16 cellular contexts compared by ENCODE assay signal in genomic region chr6:13465734-13466133, GRCh38. TPM values are rescaled to one million over a fixed set of nuclear protein-coding genes. Genes with fewer than 3 reads are reported as not detected.
DNase-seq lines count a peak whose midpoint lies in the region; ATAC-seq, FAIRE-seq and TF ChIP-seq lines count a peak whose summit lies in the region.
"Had no signal": no experiment of that assay in that cellular context is flagged by ENCODE, and none has a peak within 500 bp of the region (broad histone marks: within the 10 kb centered on the region; RNA-seq: fewer than 3 reads in every experiment).

No MANE protein-coding gene starts in this region.

- H3K27ac ChIP-seq in keratinocyte (ENCODE audit: control insufficient read depth, insufficient read depth, low read length) (no peak overlapping the region), spleen (peak overlapping the region in 3 of 8 donors; percentile 13 to 28 (median 25))
- H3K27ac ChIP-seq: pancreas, VCaP had no signal

- no peak for TF ChIP-seq POLR2A in GM12891 (IDR thresholded peaks at IDR 0.05; ENCODE audit: low read depth, low read length)
- no peak for TF ChIP-seq POLR2A in spleen (IDR thresholded peaks at IDR 0.05)

- H3K79me2 ChIP-seq in keratinocyte (ENCODE audit: control insufficient read depth, insufficient read depth, low read length), result peaks cover 49% of the 10 kb centered on the region

- no peak for FAIRE-seq in GM12891 (lab: Jason Lieb, UNC)
- FAIRE-seq in keratinocyte (lab: Jason Lieb, UNC), result no peak
- FAIRE-seq: A204.1, pancreas had no signal

- peaks cover 4% of the 10 kb centered on the region for H3K9me1 ChIP-seq in keratinocyte (ENCODE audit: control insufficient read depth, extremely low read depth, insufficient read depth, low read length)

- no peak overlapping the region for H3K9ac ChIP-seq in keratinocyte (ENCODE audit: control insufficient read depth, extremely low read depth, insufficient read depth, low read length)

- peaks cover 32% of the 10 kb centered on the region for H3K4me1 Mint-ChIP-seq in T-helper 2 cell treated with Interferon-gamma antibody and Interleukin-4, amounts not matched to agents 5 μg/mL and 100 μg/mL, for 36 hours (ENCODE audit: low read depth)
- H3K4me1 Mint-ChIP-seq in activated T-helper 1 cell treated with anti-CD3 and anti-CD28 coated beads, Interleukin-12 subunit alpha, Interleukin-12 subunit beta, Interleukin-2, Interleukin-4 antibody, amounts not matched to agents 30 ng/mL and 10 ng/mL and 1 ng/mL, durations not matched to agents 14 hours and 24 hours and 36 hours (ENCODE audit: low read depth), result peaks cover 51% of the 10 kb centered on the region

- H3K27me3 ChIP-seq in keratinocyte (ENCODE audit: control insufficient read depth, extremely low read depth, insufficient read depth, low read length) (no peaks in the 10 kb centered on the region), spleen (replicated peaks in 1 of 7) (no peaks in the 10 kb centered on the region)
- H3K27me3 ChIP-seq: pancreas had no signal

- H3K27me3 Mint-ChIP-seq in T-helper 2 cell treated with Interferon-gamma antibody and Interleukin-4, amounts not matched to agents 5 μg/mL and 100 μg/mL, for 36 hours (ENCODE audit: low read depth), result no peaks in the 10 kb centered on the region
- H3K27me3 Mint-ChIP-seq in activated T-helper 1 cell treated with anti-CD3 and anti-CD28 coated beads, Interleukin-12 subunit alpha, Interleukin-12 subunit beta, Interleukin-2, Interleukin-4 antibody, amounts not matched to agents 30 ng/mL and 10 ng/mL and 1 ng/mL, durations not matched to agents 14 hours and 24 hours and 36 hours (ENCODE audit: insufficient read depth), result no peaks in the 10 kb centered on the region
- H3K27me3 Mint-ChIP-seq: CD4-positive, alpha-beta memory T cell had no signal

- no peak overlapping the region for H3K4me3 ChIP-seq in keratinocyte (ENCODE audit: control insufficient read depth in 2 of 3, extremely low read depth in 1 of 3, insufficient read depth in 2 of 3, low read depth in 1 of 3, low read length in 3 of 3)
- no peak overlapping the region for H3K4me3 ChIP-seq in spleen
- H3K4me3 ChIP-seq: pancreas had no signal

- WGBS in spleen, 5 donors, result 84 to 98% (median 91%) methylated on average over 1 of the region's 1 CpG

- H4K20me1 ChIP-seq in keratinocyte (ENCODE audit: control insufficient read depth, extremely low read depth, insufficient read depth, low read length), result no peaks in the 10 kb centered on the region

- intact Hi-C loops in activated T-helper 1 cell treated with anti-CD3 and anti-CD28 coated beads, Interleukin-12 subunit alpha, Interleukin-12 subunit beta, Interleukin-2, Interleukin-4 antibody, amounts not matched to agents 30 ng/mL and 10 ng/mL and 1 ng/mL, durations not matched to agents 14 hours and 24 hours and 36 hours (cut with micrococcal nuclease), result loop anchor here (1.0 to 5.0 kb wide), 4 partner anchors 10 to 128 kb away; partner anchors contain the start of gene GFOD1
- intact Hi-C loops in spleen (cut with DNase I; ENCODE audit: low total_unique reads), result no loop called here

- H3K9me3 ChIP-seq in keratinocyte (ENCODE audit: control insufficient read depth, low read depth, low read length) (no peaks in the 10 kb centered on the region), spleen (peaks cover 0 to 6% (median 3%) of the 10 kb centered on the region in 8 donors)
- H3K9me3 ChIP-seq: pancreas had no signal

- TF ChIP-seq CTCF in keratinocyte (optimal IDR thresholded peaks at IDR 0.05 in 1 of 3, IDR thresholded peaks at IDR 0.05 in 1 of 3, conservative IDR thresholded peaks at IDR 0.05 in 1 of 3; ENCODE audit: extremely low read depth in 1 of 3, insufficient read depth in 2 of 3, low read length in 3 of 3) (no peak), spleen (IDR thresholded peaks at IDR 0.05 in 8 of 11, conservative IDR thresholded peaks at IDR 0.05 in 3 of 11) (no peak)

- H3K9me3 Mint-ChIP-seq in T-helper 2 cell treated with Interferon-gamma antibody and Interleukin-4, amounts not matched to agents 5 μg/mL and 100 μg/mL, for 36 hours, result no peaks in the 10 kb centered on the region
- no peaks in the 10 kb centered on the region for H3K9me3 Mint-ChIP-seq in activated T-helper 1 cell treated with anti-CD3 and anti-CD28 coated beads, Interleukin-12 subunit alpha, Interleukin-12 subunit beta, Interleukin-2, Interleukin-4 antibody, amounts not matched to agents 30 ng/mL and 10 ng/mL and 1 ng/mL, durations not matched to agents 14 hours and 24 hours and 36 hours

- H3K4me1 ChIP-seq in keratinocyte (ENCODE audit: control insufficient read depth, extremely low read depth, insufficient read depth, low read length) (peaks cover 13% of the 10 kb centered on the region), spleen (peaks cover 37 to 81% (median 65%) of the 10 kb centered on the region in 6 donors)

- ATAC-seq in GM18520 (IDR thresholded peaks at IDR 0.05; ENCODE audit: unreplicated experiment), result no peak
- ATAC-seq in HG03432 (IDR thresholded peaks at IDR 0.05; ENCODE audit: unreplicated experiment), result no peak

- H3K36me3 ChIP-seq in keratinocyte (ENCODE audit: control insufficient read depth in 2 of 2, extremely low read depth in 1 of 2, insufficient read depth in 2 of 2, low read length in 2 of 2), result peaks cover 6 to 12% of the 10 kb centered on the region in 2 experiments
- peaks cover 0 to 39% (median 5%) of the 10 kb centered on the region in 6 donors for H3K36me3 ChIP-seq in spleen
- H3K36me3 ChIP-seq: pancreas had no signal

- peak overlapping the region; percentile 23 for H3K4me3 Mint-ChIP-seq in T-helper 2 cell treated with Interferon-gamma antibody and Interleukin-4, amounts not matched to agents 5 μg/mL and 100 μg/mL, for 36 hours
- no peak overlapping the region for H3K4me3 Mint-ChIP-seq in activated T-helper 1 cell treated with anti-CD3 and anti-CD28 coated beads, Interleukin-12 subunit alpha, Interleukin-12 subunit beta, Interleukin-2, Interleukin-4 antibody, amounts not matched to agents 30 ng/mL and 10 ng/mL and 1 ng/mL, durations not matched to agents 14 hours and 24 hours and 36 hours
- H3K4me3 Mint-ChIP-seq: CD4-positive, alpha-beta memory T cell had no signal

- H3K36me3 Mint-ChIP-seq in T-helper 2 cell treated with Interferon-gamma antibody and Interleukin-4, amounts not matched to agents 5 μg/mL and 100 μg/mL, for 36 hours (ENCODE audit: low read depth), result peaks cover 12% of the 10 kb centered on the region
- H3K36me3 Mint-ChIP-seq in activated T-helper 1 cell treated with anti-CD3 and anti-CD28 coated beads, Interleukin-12 subunit alpha, Interleukin-12 subunit beta, Interleukin-2, Interleukin-4 antibody, amounts not matched to agents 30 ng/mL and 10 ng/mL and 1 ng/mL, durations not matched to agents 14 hours and 24 hours and 36 hours (ENCODE audit: low read depth), result peaks cover 8% of the 10 kb centered on the region
- H3K36me3 Mint-ChIP-seq: CD4-positive, alpha-beta memory T cell had no signal

- H3K4me2 ChIP-seq in keratinocyte (ENCODE audit: control insufficient read depth, extremely low read depth, insufficient read depth, low read depth, low read length), result peak overlapping the region; percentile 13

- no peak overlapping the region for H2AFZ ChIP-seq in keratinocyte (ENCODE audit: control insufficient read depth, low read length)

- dilution Hi-C loops in keratinocyte (cut with MboI; ENCODE audit: extremely low pct_ligation_motif_present, low sequenced_read_pairs), result no loop called here

- H3K27ac Mint-ChIP-seq in T-helper 2 cell treated with Interferon-gamma antibody and Interleukin-4, amounts not matched to agents 5 μg/mL and 100 μg/mL, for 36 hours, result no peak overlapping the region
- H3K27ac Mint-ChIP-seq in activated T-helper 1 cell treated with anti-CD3 and anti-CD28 coated beads, Interleukin-12 subunit alpha, Interleukin-12 subunit beta, Interleukin-2, Interleukin-4 antibody, amounts not matched to agents 30 ng/mL and 10 ng/mL and 1 ng/mL, durations not matched to agents 14 hours and 24 hours and 36 hours, result peak overlapping the region; percentile 85
- H3K27ac Mint-ChIP-seq: CD4-positive, alpha-beta memory T cell had no signal

- no peak for DNase-seq in T-helper 2 cell treated with Interferon-gamma antibody and Interleukin-4, amounts not matched to agents 5 μg/mL and 100 μg/mL, for 36 hours (ENCODE audit: low spot score)
- DNase-seq in T-helper 2 cell, result no peak
- DNase-seq in GM12891 (ENCODE audit: insufficient read length, low spot score), result no peak
- no peak for DNase-seq in activated T-helper 1 cell treated with anti-CD3 and anti-CD28 coated beads, Interleukin-12 subunit alpha, Interleukin-12 subunit beta, Interleukin-2, Interleukin-4 antibody, amounts not matched to agents 30 ng/mL and 10 ng/mL and 1 ng/mL, durations not matched to agents 14 hours and 24 hours and 36 hours (ENCODE audit: low spot score)
- DNase-seq in keratinocyte (ENCODE audit: low read depth, low spot score), result no peak
- DNase-seq in spleen, result no peak
- DNase-seq: CD4-positive, alpha-beta memory T cell; cortex of kidney; NCI-H187 treated with DMSO at 0.1 percent for 48 hours; NCI-H524; pancreas; stimulated activated CD4-positive, alpha-beta T cell treated with anti-CD3 and anti-CD28 coated beads, Interleukin-12 subunit alpha, Interleukin-12 subunit beta, amount 100 ng/mL, for 4 hours had no signal

TF ChIP-seq in GM12891, 5 proteins besides CTCF, POLR2A, EP300 and RAD21:
- no peak for TF ChIP-seq PAX5 (IDR thresholded peaks at IDR 0.05; ENCODE audit: insufficient read depth, low read length, severe bottlenecking)
- TF ChIP-seq POLR2AphosphoS5 (IDR thresholded peaks at IDR 0.05; ENCODE audit: low read depth, low read length), result no peak
- 0 out of 2 replicates have a peak, but pooled peaks have one; percentile 2 for TF ChIP-seq SPI1 (IDR thresholded peaks at IDR 0.05; ENCODE audit: low read depth, low read length)
- no peak for TF ChIP-seq POU2F2 (IDR thresholded peaks at IDR 0.05; ENCODE audit: low read depth, low read length)
- TF ChIP-seq TAF1 (IDR thresholded peaks at IDR 0.05; ENCODE audit: low read depth, low read length), result no peak

RNA-seq across cellular contexts. Expression of gene GFOD1, which starts 21.7 kb away (rescaled TPM):
- 9.8 TPM for polyA plus RNA-seq in GM12891 (2012; ENCODE audit: low read depth, missing spikeins)
- total RNA-seq in activated T-helper 1 cell treated with anti-CD3 and anti-CD28 coated beads, Interleukin-12 subunit alpha, Interleukin-12 subunit beta, Interleukin-2, Interleukin-4 antibody, amounts not matched to agents 30 ng/mL and 10 ng/mL and 1 ng/mL, durations not matched to agents 14 hours and 24 hours and 36 hours, result 12.4 and 13.6 TPM in 2 replicates
- polyA plus RNA-seq in keratinocyte (7.2 to 8.9 TPM (median 7.4 TPM) in 3 replicates), spleen (1 to 10 TPM; 3.4 to 8.2 (median 4.2) TPM)
- polyA plus RNA-seq in keratinocyte (2011; ENCODE audit: low read depth), result 3.1 TPM
- polyA plus RNA-seq in keratinocyte (2011; cell fraction: cytosol; rRNA removed), result 5.1 and 6.3 TPM in 2 replicates
- 16.2 and 16.8 TPM in 2 replicates for polyA plus RNA-seq in keratinocyte (2011; cell fraction: nucleus; rRNA removed)
- polyA plus RNA-seq in keratinocyte (2012; ENCODE audit: low replicate concordance), result 5.5 and 7.4 TPM in 2 replicates
- 13.6 to 16.3 TPM (median 15.7 TPM) in 3 replicates for polyA minus RNA-seq in keratinocyte
- polyA minus RNA-seq in keratinocyte (2011; cell fraction: cytosol; rRNA and poly(A)+ RNA removed), result 11.1 TPM
- 18.8 and 27.3 TPM in 2 replicates for polyA minus RNA-seq in keratinocyte (2011; cell fraction: nucleus; rRNA and poly(A)+ RNA removed)
- 10 to 100 TPM; 16.0 to 54.0 (median 37.4) TPM for total RNA-seq in spleen
